ENCODE assay signal across 8 cellular contexts in genomic region chrX:119871599-119872395, GRCh38. TPM values are rescaled to one million over a fixed set of nuclear protein-coding genes. Genes with fewer than 3 reads are reported as not detected.
DNase-seq lines count a peak whose midpoint lies in the region; ATAC-seq and TF ChIP-seq lines count a peak whose summit lies in the region.

NDUFA1 (plus strand) TSS chrX:119871832; CDS start chrX:119871912, 80 bp downstream.
RNF113A (minus strand) TSS chrX:119871733; CDS start chrX:119871613, 120 bp downstream.

- peak within 1 kb of the TSS; percentile 94 for H3K4me2 ChIP-seq in KMS-11

- TF ChIP-seq CTCF in KMS-11 (conservative IDR thresholded peaks at IDR 0.05; ENCODE audit: low read depth, low read length), result no peak
- no peak for TF ChIP-seq CTCF in esophagus squamous epithelium (IDR thresholded peaks at IDR 0.05)

- peak within 1 kb of the TSS; percentile 96 to 100 (median 98) for H3K27ac Mint-ChIP-seq in naive B cell
- H3K27ac Mint-ChIP-seq in stimulated activated memory B cell treated with anti-CD40 and anti-IgM and Interleukin-4, amounts not matched to agents 10 μg/mL and 1 μg/mL and 100 μg/mL, for 72 hours, result peak within 1 kb of the TSS; percentile 96

- H4K20me1 ChIP-seq in KMS-11 (ENCODE audit: insufficient read depth), result no peaks in the 10 kb centered on the region

- no peaks in the 10 kb centered on the region for H3K9me3 ChIP-seq in esophagus squamous epithelium

- peak in 2 of 4 donors; percentile 66 to 80 for TF ChIP-seq POLR2A in esophagus squamous epithelium (IDR thresholded peaks at IDR 0.05)

- no peaks in the 10 kb centered on the region for H3K27me3 ChIP-seq in KMS-11 (ENCODE audit: insufficient read depth, low read depth)
- H3K27me3 ChIP-seq in esophagus squamous epithelium, result no peaks in the 10 kb centered on the region

- WGBS in esophagus squamous epithelium, 2 donors, result 35% methylated on average over 10 of the region's 62 CpGs; no CpG with 5 or more reads in 1 of the 2 donors

- peak within 1 kb of the TSS; percentile 77 for H3K9ac ChIP-seq in KMS-11

- ATAC-seq in GM21737 (IDR thresholded peaks at IDR 0.05; ENCODE audit: unreplicated experiment) (peak; percentile 92), naive B cell (ENCODE audit: low read depth in 2 of 2) (peak; percentile 87 to 89)
- peak; percentile 99 for ATAC-seq in stimulated activated memory B cell treated with anti-CD40 and anti-IgM and Interleukin-4, amounts not matched to agents 10 μg/mL and 1 μg/mL and 100 μg/mL, for 72 hours

- H3K4me1 ChIP-seq in KMS-11 (ENCODE audit: low read depth, poor library complexity, severe bottlenecking) (peaks cover 17% of the 10 kb centered on the region), esophagus squamous epithelium (peaks cover 0 to 40% (median 5%) of the 10 kb centered on the region in 3 donors)

- H3K36me3 ChIP-seq in KMS-11 (ENCODE audit: insufficient read depth) (no peaks in the 10 kb centered on the region), esophagus squamous epithelium (peaks cover 0 to 20% (median 0%) of the 10 kb centered on the region in 3 donors)

- peak within 1 kb of the TSS; percentile 80 for H3K27ac ChIP-seq in KMS-11
- peak within 1 kb of the TSS; percentile 87 to 95 (median 92) for H3K27ac ChIP-seq in esophagus squamous epithelium

- H3K4me3 Mint-ChIP-seq in naive B cell, result peak within 1 kb of the TSS; percentile 89 to 99 (median 96)
- H3K4me3 Mint-ChIP-seq in stimulated activated memory B cell treated with anti-CD40 and anti-IgM and Interleukin-4, amounts not matched to agents 10 μg/mL and 1 μg/mL and 100 μg/mL, for 72 hours, result peak within 1 kb of the TSS; percentile 93

- H3K36me3 Mint-ChIP-seq in naive B cell, result peaks cover 0 to 4% of the 10 kb centered on the region in 2 donors
- H3K36me3 Mint-ChIP-seq in stimulated activated memory B cell treated with anti-CD40 and anti-IgM and Interleukin-4, amounts not matched to agents 10 μg/mL and 1 μg/mL and 100 μg/mL, for 72 hours, result peaks cover 5% of the 10 kb centered on the region

- H3K4me1 Mint-ChIP-seq in naive B cell, result peaks cover 5 to 20% (median 15%) of the 10 kb centered on the region in 3 donors
- peaks cover 6% of the 10 kb centered on the region for H3K4me1 Mint-ChIP-seq in stimulated activated memory B cell treated with anti-CD40 and anti-IgM and Interleukin-4, amounts not matched to agents 10 μg/mL and 1 μg/mL and 100 μg/mL, for 72 hours

- H3K9me3 Mint-ChIP-seq in naive B cell, result peaks cover 0 to 3% (median 0%) of the 10 kb centered on the region in 7 donors
- H3K9me3 Mint-ChIP-seq in stimulated activated memory B cell treated with anti-CD40 and anti-IgM and Interleukin-4, amounts not matched to agents 10 μg/mL and 1 μg/mL and 100 μg/mL, for 72 hours, result no peaks in the 10 kb centered on the region

- peak; percentile 60 for DNase-seq in DMS79 treated with DMSO at 0.1 percent for 48 hours (lab: John Stamatoyannopoulos, UW)
- peak; percentile 87 for DNase-seq in RKO (ENCODE audit: low spot score)
- peak; percentile 76 for DNase-seq in activated T-helper 1 cell treated with Interleukin-2 at 50 U/mL for 16 hours (ENCODE audit: low read depth)
- DNase-seq in esophagus squamous epithelium (lab: John Stamatoyannopoulos, UW), result peak; percentile 44
- DNase-seq in naive B cell, result peak; percentile 86

- peaks cover 58% of the 10 kb centered on the region for H3K79me2 ChIP-seq in KMS-11 (ENCODE audit: insufficient read depth, low read depth)

- H3K4me3 ChIP-seq in KMS-11 (IDR thresholded peaks at IDR 0.05; ENCODE audit: insufficient read depth, low read depth, low read length), result no peak within 1 kb of the TSS
- peak within 1 kb of the TSS; percentile 51 to 73 (median 61) for H3K4me3 ChIP-seq in esophagus squamous epithelium

- intact Hi-C loops in esophagus squamous epithelium (cut with DNase I), result loop anchor here (10.0 kb wide), 1 partner anchor 57 kb away; no protein-coding TSS in a partner anchor

- H2AFZ ChIP-seq in KMS-11 (ENCODE audit: low read depth), result peak within 1 kb of the TSS; percentile 55

- no peaks in the 10 kb centered on the region for H3K27me3 Mint-ChIP-seq in naive B cell
- H3K27me3 Mint-ChIP-seq in stimulated activated memory B cell treated with anti-CD40 and anti-IgM and Interleukin-4, amounts not matched to agents 10 μg/mL and 1 μg/mL and 100 μg/mL, for 72 hours, result no peaks in the 10 kb centered on the region

RNA-seq across cellular contexts. Expression of gene NDUFA1, which starts in this region (rescaled TPM):
- 10 to 100 TPM; 54.0 to 94.7 (median 66.5) TPM for total RNA-seq in esophagus squamous epithelium
- 100 to 1,000 TPM; 268 to 457 (median 303) TPM for polyA plus RNA-seq in naive B cell (ENCODE audit: low read depth in 6 of 6)

RNA-seq across cellular contexts. Expression of gene RNF113A, which starts in this region (rescaled TPM):
- 10 to 100 TPM in 2 of 4 donors, 1 to 10 TPM in 2; 8.1 to 23.4 (median 12.2) TPM for total RNA-seq in esophagus squamous epithelium
- 10 to 100 TPM; 42.5 to 78.4 (median 60.5) TPM for polyA plus RNA-seq in naive B cell (ENCODE audit: low read depth in 6 of 6)
